In the genomic region with DNA sequence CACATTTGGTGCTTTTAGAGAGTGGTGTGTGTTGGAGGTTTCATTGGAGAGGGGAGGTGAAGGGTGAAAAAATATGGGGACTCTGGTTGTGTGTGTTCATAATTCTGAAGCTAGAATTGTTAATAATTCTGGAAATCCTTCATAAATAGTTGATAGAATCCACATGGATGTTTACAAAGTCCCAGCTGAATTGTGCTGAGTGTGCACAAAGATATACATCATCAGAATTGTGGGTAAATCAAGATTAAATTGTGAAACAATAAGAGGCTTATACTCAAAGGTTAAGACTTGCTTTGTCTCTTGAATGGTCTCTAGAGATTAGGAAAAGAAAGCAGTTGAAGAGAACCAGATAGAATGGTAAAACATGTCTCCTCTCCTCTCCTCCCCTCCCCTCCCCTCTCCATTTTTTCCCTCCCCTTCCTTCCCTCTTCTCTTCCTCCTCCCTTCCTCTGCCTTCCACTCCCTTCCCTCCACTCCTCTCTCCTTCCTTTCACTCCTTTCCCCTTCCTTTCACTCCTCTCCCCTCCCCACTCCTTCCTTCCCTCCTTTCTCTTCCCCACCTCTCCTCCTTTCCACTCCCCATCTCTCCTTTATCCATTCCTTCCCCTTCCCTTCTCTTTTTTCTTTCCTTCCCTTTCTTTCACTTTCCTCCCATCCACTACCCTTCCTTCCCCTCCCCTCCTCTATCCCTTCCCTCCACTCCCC, we compare ENCODE assay signal across 20 cellular contexts.
DNase-seq lines count a peak whose midpoint lies in the region; ATAC-seq, FAIRE-seq and TF ChIP-seq lines count a peak whose summit lies in the region.
"Had no signal": no experiment of that assay in that cellular context is flagged by ENCODE, and none has a peak within 500 bp of the region (broad histone marks: within the 10 kb centered on the region; RNA-seq: fewer than 3 reads in every experiment).

No MANE protein-coding gene starts in this region.

- no peaks in the 10 kb centered on the region; the same call in 1 of the 2 replicates for H3K9me2 ChIP-seq in GM23338 (ENCODE audit: insufficient read depth)

- ATAC-seq in A549 (no peak), GM23338 (no peak), WTC11 (no peak), GM21825 (IDR thresholded peaks at IDR 0.05; ENCODE audit: unreplicated experiment) (no peak)
- ATAC-seq: CD8-positive, alpha-beta T cell had no signal

- H3K4me1 ChIP-seq in A549 = no peaks in the 10 kb centered on the region
- H3K4me1 ChIP-seq in GM23338 (ENCODE audit: insufficient read depth) = no peaks in the 10 kb centered on the region
- H3K4me1 ChIP-seq: BLaER1, Caco-2 had no signal

- CTCF ChIA-PET in A549 (lab: Yijun Ruan, JAX) (interaction anchor here (0.9 kb wide), 1 partner anchor 847 kb away, joined by 3 read pairs; no protein-coding TSS in a partner anchor), WTC11 (lab: Charles Lee) (interaction anchor here (0.7 kb wide), 1 partner anchor 1245 kb away, joined by 3 read pairs; no protein-coding TSS in a partner anchor)

- no peaks in the 10 kb centered on the region for H3K79me2 ChIP-seq in GM23338 (replicated peaks; ENCODE audit: insufficient read depth)

- H3K4me2 ChIP-seq in A549 = no peak overlapping the region
- H3K4me2 ChIP-seq in GM23338 = no peak overlapping the region
- H3K4me2 ChIP-seq: BLaER1 had no signal

- H4K20me1 ChIP-seq in GM23338 (replicated peaks; ENCODE audit: insufficient read depth) = no peaks in the 10 kb centered on the region
- H4K20me1 ChIP-seq: BLaER1 had no signal

- no peak for TF ChIP-seq EP300 in A549 (IDR thresholded peaks at IDR 0.05)

- H3K4me1 Mint-ChIP-seq in GM23338 = no peaks in the 10 kb centered on the region
- H3K4me1 Mint-ChIP-seq in WTC11 = no peaks in the 10 kb centered on the region
- H3K4me1 Mint-ChIP-seq: B cell; CD4-positive, CD25-positive, alpha-beta regulatory T cell had no signal

- FAIRE-seq in A549 (lab: Jason Lieb, UNC) = no peak
- FAIRE-seq: G401.6, GM12892, GM19239 had no signal

- DNase-seq in A549 (ENCODE audit: low read depth in 1 of 2, low spot score in 1 of 2) (no peak), GM23338 (ENCODE audit: low spot score) (no peak), WTC11 (ENCODE audit: low spot score) (no peak), NCI-H146 (lab: John Stamatoyannopoulos, UW) (no peak), NCI-H2107 treated with DMSO at 0.1 percent for 48 hours (lab: John Stamatoyannopoulos, UW; ENCODE audit: unreplicated experiment) (no peak)
- DNase-seq: Caco-2; CD4-positive, CD25-positive, alpha-beta regulatory T cell; CD8-positive, alpha-beta T cell; DMS153; DND-41; GOT3; H7; HCEC 1CT had no signal

- no peak overlapping the region for H3K27ac ChIP-seq in A549
- H3K27ac ChIP-seq in GM23338 (ENCODE audit: low read depth) = no peak overlapping the region
- H3K27ac ChIP-seq: BLaER1, C4-2B had no signal

- TF ChIP-seq RAD21 in A549 (conservative IDR thresholded peaks at IDR 0.05 in 1 of 2, IDR thresholded peaks at IDR 0.05 in 1 of 2) = no peak

- H3F3A ChIP-seq in GM23338 (replicated peaks; ENCODE audit: low read depth) = no peaks in the 10 kb centered on the region

- H2AFZ ChIP-seq in GM23338 = peak overlapping the region; percentile 63; the same call in 1 of the 2 replicates

- H3K4me3 ChIP-seq in A549 (no peak overlapping the region), GM23338 (no peak overlapping the region)
- H3K4me3 ChIP-seq: BLaER1 had no signal

- POLR2A ChIA-PET in A549 (lab: Yijun Ruan, JAX) = no interaction called here
- POLR2A ChIA-PET in WTC11 (lab: Charles Lee) = no interaction called here

- H3K27ac Mint-ChIP-seq in GM23338 = no peak overlapping the region
- H3K27ac Mint-ChIP-seq in WTC11 = no peak overlapping the region
- H3K27ac Mint-ChIP-seq: B cell; CD8-positive, alpha-beta T cell had no signal

- no peak for TF ChIP-seq CTCF in A549 (IDR thresholded peaks at IDR 0.05)
- no peak for TF ChIP-seq CTCF in GM23338 (conservative IDR thresholded peaks at IDR 0.05; ENCODE audit: low read depth in 2 of 2)
- TF ChIP-seq CTCF in WTC11 (IDR thresholded peaks at IDR 0.05) = no peak

- H3K27me3 ChIP-seq in GM23338 (ENCODE audit: insufficient read depth) = no peaks in the 10 kb centered on the region
- H3K27me3 ChIP-seq: BLaER1 had no signal

- no peaks in the 10 kb centered on the region; the same call in 2 of the 3 replicates for H3K9me3 Mint-ChIP-seq in GM23338
- peaks cover 14% of the 10 kb centered on the region for H3K9me3 Mint-ChIP-seq in WTC11

- H3K9me3 ChIP-seq in A549 = 0 out of 3 replicates have a peak, but pooled peaks cover 2% of the 10 kb centered on the region
- H3K9me3 ChIP-seq: BLaER1, Caco-2 had no signal

- H3K36me3 ChIP-seq in GM23338 (ENCODE audit: insufficient read depth) = no peaks in the 10 kb centered on the region
- H3K36me3 ChIP-seq: BLaER1 had no signal

- H3K4me3 Mint-ChIP-seq in GM23338 (no peak overlapping the region), WTC11 (no peak overlapping the region)
- H3K4me3 Mint-ChIP-seq: B cell; CD4-positive, CD25-positive, alpha-beta regulatory T cell; CD8-positive, alpha-beta T cell had no signal

- H3K27me3 Mint-ChIP-seq in GM23338 (ENCODE audit: insufficient read depth, low read depth, poor library complexity) = no peaks in the 10 kb centered on the region
- no peaks in the 10 kb centered on the region for H3K27me3 Mint-ChIP-seq in WTC11 (ENCODE audit: low read depth)
- H3K27me3 Mint-ChIP-seq: B cell had no signal

- H3K36me3 Mint-ChIP-seq in GM23338 (ENCODE audit: low read depth) = no peaks in the 10 kb centered on the region
- no peaks in the 10 kb centered on the region for H3K36me3 Mint-ChIP-seq in WTC11
- H3K36me3 Mint-ChIP-seq: CD4-positive, CD25-positive, alpha-beta regulatory T cell; CD8-positive, alpha-beta T cell had no signal

- TF ChIP-seq POLR2A in A549 (IDR thresholded peaks at IDR 0.05; ENCODE audit: low read length) = no peak

TF ChIP-seq in A549, 52 proteins besides CTCF, POLR2A, EP300 and RAD21:
- TF ChIP-seq MAFK (IDR thresholded peaks at IDR 0.05; ENCODE audit: partially characterized antibody) (peak; percentile 92), TFCP2L1 (CRISPR knock-in tag; IDR thresholded peaks at IDR 0.05) (no peak)

TF ChIP-seq in GM23338, 12 proteins besides CTCF, POLR2A, EP300 and RAD21 (continues in another document):
- TF ChIP-seq, protein P1, sequence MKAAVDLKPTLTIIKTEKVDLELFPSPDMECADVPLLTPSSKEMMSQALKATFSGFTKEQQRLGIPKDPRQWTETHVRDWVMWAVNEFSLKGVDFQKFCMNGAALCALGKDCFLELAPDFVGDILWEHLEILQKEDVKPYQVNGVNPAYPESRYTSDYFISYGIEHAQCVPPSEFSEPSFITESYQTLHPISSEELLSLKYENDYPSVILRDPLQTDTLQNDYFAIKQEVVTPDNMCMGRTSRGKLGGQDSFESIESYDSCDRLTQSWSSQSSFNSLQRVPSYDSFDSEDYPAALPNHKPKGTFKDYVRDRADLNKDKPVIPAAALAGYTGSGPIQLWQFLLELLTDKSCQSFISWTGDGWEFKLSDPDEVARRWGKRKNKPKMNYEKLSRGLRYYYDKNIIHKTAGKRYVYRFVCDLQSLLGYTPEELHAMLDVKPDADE (IDR thresholded peaks at IDR 0.05) = no peak
- no peak for TF ChIP-seq EZH2phosphoT487 (IDR thresholded peaks at IDR 0.05; ENCODE audit: unreplicated experiment)

TF ChIP-seq in WTC11, 78 proteins besides CTCF, POLR2A, EP300 and RAD21:
- TF ChIP-seq NR3C1 (CRISPR knock-in tag; conservative IDR thresholded peaks at IDR 0.05; ENCODE audit: low read depth) = no peak
- TF ChIP-seq, protein P2, sequence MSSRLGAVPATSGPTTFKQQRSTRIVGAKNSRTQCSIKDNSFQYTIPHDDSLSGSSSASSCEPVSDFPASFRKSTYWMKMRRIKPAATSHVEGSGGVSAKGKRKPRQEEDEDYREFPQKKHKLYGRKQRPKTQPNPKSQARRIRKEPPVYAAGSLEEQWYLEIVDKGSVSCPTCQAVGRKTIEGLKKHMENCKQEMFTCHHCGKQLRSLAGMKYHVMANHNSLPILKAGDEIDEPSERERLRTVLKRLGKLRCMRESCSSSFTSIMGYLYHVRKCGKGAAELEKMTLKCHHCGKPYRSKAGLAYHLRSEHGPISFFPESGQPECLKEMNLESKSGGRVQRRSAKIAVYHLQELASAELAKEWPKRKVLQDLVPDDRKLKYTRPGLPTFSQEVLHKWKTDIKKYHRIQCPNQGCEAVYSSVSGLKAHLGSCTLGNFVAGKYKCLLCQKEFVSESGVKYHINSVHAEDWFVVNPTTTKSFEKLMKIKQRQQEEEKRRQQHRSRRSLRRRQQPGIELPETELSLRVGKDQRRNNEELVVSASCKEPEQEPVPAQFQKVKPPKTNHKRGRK (CRISPR knock-in tag; IDR thresholded peaks at IDR 0.05; ENCODE audit: borderline replicate concordance) = 0 out of 2 replicates have a peak, but pooled peaks have one; percentile 69
